ENCODE assay signal across 9 cellular contexts in genomic region chr4:1862055-1862911, GRCh38. TPM values are rescaled to one million over a fixed set of nuclear protein-coding genes. Genes with fewer than 3 reads are reported as not detected.
A peak's percentile ranks its signal among the peaks of the same experiment; 100 is the strongest.
DNase-seq lines count a peak whose midpoint lies in the region; ATAC-seq and TF ChIP-seq lines count a peak whose summit lies in the region.
"Had no signal": no experiment of that assay in that cellular context is flagged by ENCODE, and none has a peak within 500 bp of the region (broad histone marks: within the 10 kb centered on the region; RNA-seq: fewer than 3 reads in every experiment).

No MANE protein-coding gene starts in this region.

- H3F3A ChIP-seq in GM23248 (ENCODE audit: insufficient read depth) (peaks cover 7% of the 10 kb centered on the region; the same call in 1 of the 2 replicates), smooth muscle cell (ENCODE audit: low read depth) (no peaks in the 10 kb centered on the region)

- H3K4me1 ChIP-seq in GM23248 (ENCODE audit: insufficient read depth): peaks cover 3% of the 10 kb centered on the region; the same call in 1 of the 2 replicates
- peaks cover 5 to 24% (median 13%) of the 10 kb centered on the region in 3 donors for H3K4me1 ChIP-seq in esophagus squamous epithelium
- H3K4me1 ChIP-seq in smooth muscle cell (ENCODE audit: low read depth): peaks cover 13% of the 10 kb centered on the region
- peaks cover 15% of the 10 kb centered on the region for H3K4me1 ChIP-seq in vagina

- no peaks in the 10 kb centered on the region for H3K36me3 ChIP-seq in GM23248 (ENCODE audit: low read depth)
- no peaks in the 10 kb centered on the region for H3K36me3 ChIP-seq in esophagus squamous epithelium
- H3K36me3 ChIP-seq in smooth muscle cell (ENCODE audit: low read depth): no peaks in the 10 kb centered on the region
- H3K36me3 ChIP-seq in vagina: no peaks in the 10 kb centered on the region

- H3K9me3 ChIP-seq in GM23248 (ENCODE audit: low read depth) (no peaks in the 10 kb centered on the region), esophagus squamous epithelium (no peaks in the 10 kb centered on the region), smooth muscle cell (replicated peaks; ENCODE audit: low read depth) (no peaks in the 10 kb centered on the region), vagina (no peaks in the 10 kb centered on the region)

- H3K27me3 ChIP-seq in GM23248 (replicated peaks; ENCODE audit: insufficient read depth) (no peaks in the 10 kb centered on the region), esophagus squamous epithelium (peaks cover 0 to 51% (median 0%) of the 10 kb centered on the region in 4 donors), smooth muscle cell (ENCODE audit: low read depth) (no peaks in the 10 kb centered on the region), vagina (no peaks in the 10 kb centered on the region)

- WGBS in GM23248 (ENCODE audit: low coverage in 1 of 2, low lambda C conversion rate in 2 of 2, missing lambda C conversion rate in 2 of 2), 2 experiments: 13 to 17% methylated on average over 14 to 30 of the region's 45 CpGs
- WGBS in esophagus squamous epithelium, 2 donors: 33 to 35% methylated on average over 9 to 10 of the region's 45 CpGs
- 37% methylated on average over 33 of the region's 45 CpGs for WGBS in smooth muscle cell (ENCODE audit: low lambda C conversion rate)

- no peak for ATAC-seq in GM21825 (IDR thresholded peaks at IDR 0.05; ENCODE audit: unreplicated experiment)

- TF ChIP-seq CTCF in esophagus squamous epithelium (IDR thresholded peaks at IDR 0.05) (no peak), smooth muscle cell (IDR thresholded peaks at IDR 0.05; ENCODE audit: borderline replicate concordance, insufficient read depth, poor library complexity, severe bottlenecking) (no peak), vagina (IDR thresholded peaks at IDR 0.05) (no peak)

- no peaks in the 10 kb centered on the region for H4K20me1 ChIP-seq in GM23248 (ENCODE audit: insufficient read depth)
- H4K20me1 ChIP-seq in smooth muscle cell (ENCODE audit: low read depth): no peaks in the 10 kb centered on the region

- peak overlapping the region; percentile 73 for H2AFZ ChIP-seq in GM23248
- no peak overlapping the region for H2AFZ ChIP-seq in smooth muscle cell (ENCODE audit: low read depth)

- H3K4me2 ChIP-seq in GM23248 (ENCODE audit: unreplicated experiment): peak overlapping the region; percentile 60
- H3K4me2 ChIP-seq in smooth muscle cell: peak overlapping the region; percentile 82

- H3K27ac ChIP-seq in GM23248: no peak overlapping the region
- H3K27ac ChIP-seq in esophagus squamous epithelium: no peak overlapping the region
- H3K27ac ChIP-seq in smooth muscle cell (ENCODE audit: low read depth): no peak overlapping the region
- H3K27ac ChIP-seq in vagina: no peak overlapping the region

- H3K9ac ChIP-seq in GM23248 (0 out of 2 replicates have a peak overlapping the region, but pooled peaks have one; percentile 49), smooth muscle cell (ENCODE audit: low read depth) (no peak overlapping the region)

- peaks cover 7% of the 10 kb centered on the region for H3K79me2 ChIP-seq in GM23248 (ENCODE audit: insufficient read depth)
- H3K79me2 ChIP-seq in smooth muscle cell (ENCODE audit: low read depth): no peaks in the 10 kb centered on the region

- H3K4me3 ChIP-seq in GM23248 (peak overlapping the region; percentile 68), esophagus squamous epithelium (peak overlapping the region in 3 of 4 donors; percentile 6 to 51 (median 28)), smooth muscle cell (peak overlapping the region; percentile 18), vagina (no peak overlapping the region)

- intact Hi-C loops in esophagus squamous epithelium (cut with DNase I) (no loop called here), vagina (cut with DNase I) (no loop called here)

- DNase-seq in GM23248 (no peak), esophagus squamous epithelium (lab: John Stamatoyannopoulos, UW) (no peak), smooth muscle cell (lab: John Stamatoyannopoulos, UW; ENCODE audit: unreplicated experiment) (no peak), HUDEP-2 (lab: John Stamatoyannopoulos, UW; ENCODE audit: unreplicated experiment in 76 of 76) (no peak), vagina (ENCODE audit: extremely low spot score in 2 of 2) (no peak), NCI-H1105 treated with DMSO at 0.1 percent for 48 hours (lab: John Stamatoyannopoulos, UW) (no peak)
- peak; percentile 20 to 31 for DNase-seq in activated CD4-positive, alpha-beta T cell treated with anti-CD3 and anti-CD28 coated beads, Interleukin-2, amount 50 U/mL, for 48 hours
- DNase-seq: anterior cingulate cortex had no signal

- no peaks in the 10 kb centered on the region for H3K9me2 ChIP-seq in GM23248 (ENCODE audit: insufficient read depth)

- in situ Hi-C loops in GM23248 (cut with MboI): no loop called here

- TF ChIP-seq POLR2A in esophagus squamous epithelium (IDR thresholded peaks at IDR 0.05) (no peak), vagina (IDR thresholded peaks at IDR 0.05) (no peak)

RNA-seq across cellular contexts. Expression of gene LETM1, which starts 6.3 kb away (rescaled TPM):
- 40.1 and 42.3 TPM in 2 replicates for total RNA-seq in GM23248 (2014; rRNA removed; shearing (Covaris generic))
- 19.0 and 20.8 TPM in 2 replicates for polyA plus RNA-seq in GM23248 (2016; fragmentation: Nextera tagmentation; extraction: Ambion mirVana)
- 10 to 100 TPM; 40.6 to 85.6 (median 72.8) TPM for total RNA-seq in esophagus squamous epithelium
- 17.1 and 17.4 TPM in 2 replicates for total RNA-seq in smooth muscle cell
- 15.3 and 16.2 TPM in 2 replicates for polyA plus RNA-seq in smooth muscle cell
- total RNA-seq in vagina: 67.5 TPM

RNA-seq across cellular contexts. Expression of gene NSD2, which starts 8.9 kb away (rescaled TPM):
- total RNA-seq in GM23248 (2014; rRNA removed; shearing (Covaris generic)): 32.4 and 41.0 TPM in 2 replicates
- polyA plus RNA-seq in GM23248 (2016; fragmentation: Nextera tagmentation; extraction: Ambion mirVana): 19.1 and 20.1 TPM in 2 replicates
- total RNA-seq in esophagus squamous epithelium: 10 to 100 TPM; 31.9 to 36.4 (median 34.5) TPM
- 15.0 and 15.9 TPM in 2 replicates for total RNA-seq in smooth muscle cell
- polyA plus RNA-seq in smooth muscle cell: 13.0 and 19.9 TPM in 2 replicates
- total RNA-seq in vagina: 38.5 TPM

Comparison
In these comparisons a context has a peak if more than half of its experiments do, and no peak if none do; other contexts are left out.
1. DNase-seq: peak in activated CD4-positive, alpha-beta T cell treated with anti-CD3 and anti-CD28 coated beads, Interleukin-2, amount 50 U/mL, for 48 hours (2 of 2); none in GM23248 (single experiment), esophagus squamous epithelium (single experiment), smooth muscle cell (single experiment), HUDEP-2 (0 of 76), vagina (0 of 2) and NCI-H1105 treated with DMSO at 0.1 percent for 48 hours (single experiment).
2. H3K4me3 ChIP-seq: peak in GM23248 (single experiment), esophagus squamous epithelium (3 of 4) and smooth muscle cell (single experiment); none in vagina (0 of 2).